8 cellular contexts compared by ENCODE assay signal in genomic region chr7:133081119-133081604, GRCh38. TPM values are rescaled to one million over a fixed set of nuclear protein-coding genes. Genes with fewer than 3 reads are reported as not detected.
DNase-seq lines count a peak whose midpoint lies in the region; ATAC-seq and TF ChIP-seq lines count a peak whose summit lies in the region.

No MANE protein-coding gene starts in this region.

- H3K4me3 Mint-ChIP-seq in Calu3 (ENCODE audit: low read depth, unreplicated experiment), result peak overlapping the region; percentile 86
- H3K4me3 Mint-ChIP-seq in stimulated activated memory B cell treated with anti-CD40 and anti-IgM and Interleukin-4, amounts not matched to agents 10 μg/mL and 1 μg/mL and 100 μg/mL, for 72 hours, result peak overlapping the region; percentile 95

- intact Hi-C loops in Calu3 (cut with micrococcal nuclease; ENCODE audit: unreplicated experiment), result no loop called here

- no peak for TF ChIP-seq POLR2A in NB4 (IDR thresholded peaks at IDR 0.05; ENCODE audit: extremely low read depth, insufficient read length)

- TF ChIP-seq CTCF in Calu3 (IDR thresholded peaks at IDR 0.05; ENCODE audit: unreplicated experiment), result no peak
- no peak for TF ChIP-seq CTCF in NB4 (IDR thresholded peaks at IDR 0.05; ENCODE audit: low read depth, low read length)
- no peak for TF ChIP-seq CTCF in GM10248 (IDR thresholded peaks at IDR 0.05; ENCODE audit: control extremely low read depth, extremely low read depth, low read depth, missing control alignments)

- DNase-seq in Calu3, result peak; percentile 9
- peak; percentile 37 for DNase-seq in NB4 (ENCODE audit: low read depth)
- DNase-seq in astrocyte of the hippocampus (ENCODE audit: low read depth, low spot score), result peak; percentile 22
- DNase-seq in islet precursor cell, result peak; percentile 64
- DNase-seq in GM10248 (ENCODE audit: extremely low spot score), result no peak

- peak overlapping the region; percentile 81 for H3K27ac Mint-ChIP-seq in Calu3 (ENCODE audit: unreplicated experiment)
- H3K27ac Mint-ChIP-seq in stimulated activated memory B cell treated with anti-CD40 and anti-IgM and Interleukin-4, amounts not matched to agents 10 μg/mL and 1 μg/mL and 100 μg/mL, for 72 hours, result peak overlapping the region; percentile 89

- H3K4me1 Mint-ChIP-seq in Calu3 (ENCODE audit: low read depth, unreplicated experiment), result peaks cover 14% of the 10 kb centered on the region
- peaks cover 41% of the 10 kb centered on the region for H3K4me1 Mint-ChIP-seq in stimulated activated memory B cell treated with anti-CD40 and anti-IgM and Interleukin-4, amounts not matched to agents 10 μg/mL and 1 μg/mL and 100 μg/mL, for 72 hours

- ATAC-seq in stimulated activated memory B cell treated with anti-CD40 and anti-IgM and Interleukin-4, amounts not matched to agents 10 μg/mL and 1 μg/mL and 100 μg/mL, for 72 hours, result no peak
- ATAC-seq in HG03095 (IDR thresholded peaks at IDR 0.05; ENCODE audit: unreplicated experiment) (no peak), HG02852 (IDR thresholded peaks at IDR 0.05; ENCODE audit: unreplicated experiment) (no peak)

- H3K27me3 Mint-ChIP-seq in Calu3 (ENCODE audit: unreplicated experiment), result peaks cover 7% of the 10 kb centered on the region
- H3K27me3 Mint-ChIP-seq in stimulated activated memory B cell treated with anti-CD40 and anti-IgM and Interleukin-4, amounts not matched to agents 10 μg/mL and 1 μg/mL and 100 μg/mL, for 72 hours, result peaks cover 5% of the 10 kb centered on the region

- H3K9me3 Mint-ChIP-seq in Calu3 (ENCODE audit: low read depth, unreplicated experiment), result no peaks in the 10 kb centered on the region
- no peaks in the 10 kb centered on the region for H3K9me3 Mint-ChIP-seq in stimulated activated memory B cell treated with anti-CD40 and anti-IgM and Interleukin-4, amounts not matched to agents 10 μg/mL and 1 μg/mL and 100 μg/mL, for 72 hours

- POLR2A ChIA-PET in GM10248 (lab: Yijun Ruan, JAX), result no interaction called here

- H3K4me3 ChIP-seq in NB4 (ENCODE audit: low read depth, low read length), result peak overlapping the region; percentile 97

- CTCF ChIA-PET in Calu3 (lab: Charles Lee), result interaction anchor here (0.6 kb wide), 1 partner anchor 353 kb away, joined by 3 read pairs; no protein-coding TSS in a partner anchor
- CTCF ChIA-PET in GM10248 (lab: Yijun Ruan, JAX), result interaction anchor here (1.1 kb wide), 1 partner anchor 25 kb away, joined by 3 read pairs; no protein-coding TSS in a partner anchor

- BruUV-seq in Calu3 (replicated peaks; lab: Mats Ljungman, UMichigan), result no TSS peak

- peaks cover 17% of the 10 kb centered on the region for H3K36me3 Mint-ChIP-seq in Calu3 (ENCODE audit: insufficient read depth, unreplicated experiment)
- peaks cover 22% of the 10 kb centered on the region for H3K36me3 Mint-ChIP-seq in stimulated activated memory B cell treated with anti-CD40 and anti-IgM and Interleukin-4, amounts not matched to agents 10 μg/mL and 1 μg/mL and 100 μg/mL, for 72 hours

RNA-seq across cellular contexts. Expression of gene CHCHD3, which starts 0.7 kb away (rescaled TPM):
- total RNA-seq in Calu3 (2022), result 82.2 and 89.9 TPM in 2 replicates
